In the genomic region with DNA sequence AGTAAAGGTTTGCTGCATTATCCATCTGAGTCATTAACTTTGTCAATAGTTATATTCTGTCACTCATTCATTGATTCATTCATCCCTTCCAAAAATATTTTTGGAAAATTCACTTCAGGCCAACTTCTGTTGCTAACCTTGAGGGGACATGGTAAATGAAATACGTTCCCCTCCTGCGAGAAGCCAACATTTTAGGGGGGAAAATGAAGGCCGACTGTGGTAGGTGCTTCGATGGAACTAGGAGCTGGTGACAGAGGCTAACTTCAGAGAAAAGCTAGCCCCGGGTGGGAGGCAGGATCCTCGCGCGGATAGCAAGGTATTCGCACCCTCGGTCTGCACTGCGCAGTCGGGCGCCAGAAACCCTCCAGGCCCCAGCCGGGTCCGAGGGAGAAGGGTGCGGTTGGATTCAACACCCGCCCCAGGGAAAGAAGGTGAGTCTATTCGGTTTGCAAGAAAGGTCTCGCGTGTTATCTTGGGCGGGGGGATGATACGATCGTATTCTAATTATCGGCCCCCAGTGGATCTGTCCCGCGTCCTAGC, we compare ENCODE assay signal across 8 cellular contexts. TPM values are rescaled to one million over a fixed set of nuclear protein-coding genes. Genes with fewer than 3 reads are reported as not detected.
A peak's percentile ranks its signal among the peaks of the same experiment; 100 is the strongest.
DNase-seq lines count a peak whose midpoint lies in the region; ATAC-seq and TF ChIP-seq lines count a peak whose summit lies in the region.

No MANE protein-coding gene starts in this region.

- H3K27me3 ChIP-seq in CD8-positive, alpha-beta memory T cell (ENCODE audit: insufficient read depth, low read length, poor library complexity, severe bottlenecking): no peaks in the 10 kb centered on the region
- H3K27me3 ChIP-seq in MM.1S (replicated peaks; ENCODE audit: insufficient read depth, low read length) (no peaks in the 10 kb centered on the region), mucosa of rectum (ENCODE audit: control insufficient read depth in 2 of 2, insufficient read depth in 2 of 2, low read length in 2 of 2) (no peaks in the 10 kb centered on the region)

- peak overlapping the region; percentile 73 for H3K27ac ChIP-seq in CD8-positive, alpha-beta memory T cell (ENCODE audit: low read depth, low read length)
- H3K27ac ChIP-seq in MM.1S (ENCODE audit: low read length): peak overlapping the region; percentile 49; the same call in 1 of the 2 replicates
- peak overlapping the region; percentile 70 to 84 for H3K27ac ChIP-seq in coronary artery
- peak overlapping the region; percentile 58 to 78 for H3K27ac ChIP-seq in mucosa of rectum (ENCODE audit: low read depth in 2 of 2, low read length in 2 of 2)

- H3K4me3 Mint-ChIP-seq in CD8-positive, alpha-beta memory T cell: peak overlapping the region; percentile 97 to 100 (median 99)

- peaks cover 35 to 42% (median 39%) of the 10 kb centered on the region in 3 donors for H3K4me1 Mint-ChIP-seq in CD8-positive, alpha-beta memory T cell

- CTCF ChIA-PET in CD8-positive, alpha-beta memory T cell (lab: Charles Lee): no interaction called here

- peaks cover 2 to 7% (median 3%) of the 10 kb centered on the region in 5 donors for H3K9me3 Mint-ChIP-seq in CD8-positive, alpha-beta memory T cell

- H3K79me2 ChIP-seq in MM.1S (ENCODE audit: low read length): peaks cover 44% of the 10 kb centered on the region

- H2AFZ ChIP-seq in MM.1S (ENCODE audit: low read length): peak overlapping the region; percentile 90

- H3K4me2 ChIP-seq in MM.1S (ENCODE audit: low read depth, low read length): peak overlapping the region; percentile 70

- H3K9ac ChIP-seq in MM.1S (ENCODE audit: low read length) (peak overlapping the region; percentile 84; the same call in 1 of the 2 replicates), mucosa of rectum (ENCODE audit: low read depth in 1 of 2, low read length in 2 of 2) (peak overlapping the region; percentile 69 to 81)

- H4K20me1 ChIP-seq in MM.1S (ENCODE audit: insufficient read depth, low read length): no peaks in the 10 kb centered on the region

- ATAC-seq in GM21529 (IDR thresholded peaks at IDR 0.05; ENCODE audit: unreplicated experiment): peak; percentile 18

- peaks cover 16% of the 10 kb centered on the region for H3K4me1 ChIP-seq in CD8-positive, alpha-beta memory T cell (ENCODE audit: insufficient read depth, low read length)
- H3K4me1 ChIP-seq in MM.1S (ENCODE audit: low read length): peaks cover 10% of the 10 kb centered on the region
- H3K4me1 ChIP-seq in mucosa of rectum (ENCODE audit: control insufficient read depth in 2 of 2, insufficient read depth in 2 of 2, low read length in 2 of 2): peaks cover 4 to 7% of the 10 kb centered on the region in 2 donors

- TF ChIP-seq CTCF in MM.1S (IDR thresholded peaks at IDR 0.05; ENCODE audit: low read length) (no peak), coronary artery (IDR thresholded peaks at IDR 0.05) (no peak)

- H3K36me3 ChIP-seq in CD8-positive, alpha-beta memory T cell (ENCODE audit: insufficient read depth, low read length): no peaks in the 10 kb centered on the region
- H3K36me3 ChIP-seq in MM.1S (replicated peaks; ENCODE audit: insufficient read depth, low read length) (no peaks in the 10 kb centered on the region), mucosa of rectum (ENCODE audit: control insufficient read depth in 2 of 2, insufficient read depth in 2 of 2, low read length in 2 of 2) (no peaks in the 10 kb centered on the region)

- H3K27ac Mint-ChIP-seq in CD8-positive, alpha-beta memory T cell: peak overlapping the region; percentile 88 to 100 (median 98)

- H3K36me3 Mint-ChIP-seq in CD8-positive, alpha-beta memory T cell: peaks cover 0 to 14% (median 6%) of the 10 kb centered on the region in 3 donors

- 0 out of 2 replicates have a peak, but pooled peaks cover 3% of the 10 kb centered on the region for H3F3A ChIP-seq in MM.1S (ENCODE audit: insufficient read depth, low read length)

- H3K9me3 ChIP-seq in CD8-positive, alpha-beta memory T cell (ENCODE audit: low read length): no peaks in the 10 kb centered on the region
- H3K9me3 ChIP-seq in MM.1S (replicated peaks; ENCODE audit: insufficient read depth, low read length) (no peaks in the 10 kb centered on the region), mucosa of rectum (ENCODE audit: control insufficient read depth in 2 of 2, low read length in 2 of 2) (no peaks in the 10 kb centered on the region)

- no peaks in the 10 kb centered on the region for H3K9me2 ChIP-seq in MM.1S (replicated peaks; ENCODE audit: insufficient read depth, low read length)

- peak in 1 of 5 donors; percentile 44 for DNase-seq in CD8-positive, alpha-beta memory T cell
- DNase-seq in MM.1S (no peak), coronary artery (ENCODE audit: low spot score) (no peak), activated gamma-delta T cell (lab: John Stamatoyannopoulos, UW) (no peak), medulla oblongata (ENCODE audit: extremely low spot score) (no peak)
- no peak for DNase-seq in activated CD4-positive, CD25-positive, alpha-beta regulatory T cell (lab: John Stamatoyannopoulos, UW)

- H3K4me3 ChIP-seq in CD8-positive, alpha-beta memory T cell (ENCODE audit: low read length): peak overlapping the region; percentile 99
- H3K4me3 ChIP-seq in MM.1S (ENCODE audit: low read length) (peak overlapping the region; percentile 97), coronary artery (peak overlapping the region; percentile 73), mucosa of rectum (ENCODE audit: low read length in 2 of 2) (peak overlapping the region; percentile 80 to 100)

- POLR2A ChIA-PET in CD8-positive, alpha-beta memory T cell (lab: Charles Lee): interaction anchor here (0.9 to 1.6 kb wide), 2 partner anchors 654 to 894 kb away, joined by 3 to 5 read pairs; a partner anchor contains a TSS

- peaks cover 11 to 30% of the 10 kb centered on the region in 2 donors for H3K27me3 Mint-ChIP-seq in CD8-positive, alpha-beta memory T cell

RNA-seq across cellular contexts. Expression of a gene that starts 0.6 kb away (rescaled TPM):
- total RNA-seq in CD8-positive, alpha-beta memory T cell: 10 to 100 TPM; 46.1 to 49.4 TPM
- 18.2 TPM for polyA plus RNA-seq in CD8-positive, alpha-beta memory T cell
